13 cellular contexts compared by ENCODE assay signal in the genomic region with DNA sequence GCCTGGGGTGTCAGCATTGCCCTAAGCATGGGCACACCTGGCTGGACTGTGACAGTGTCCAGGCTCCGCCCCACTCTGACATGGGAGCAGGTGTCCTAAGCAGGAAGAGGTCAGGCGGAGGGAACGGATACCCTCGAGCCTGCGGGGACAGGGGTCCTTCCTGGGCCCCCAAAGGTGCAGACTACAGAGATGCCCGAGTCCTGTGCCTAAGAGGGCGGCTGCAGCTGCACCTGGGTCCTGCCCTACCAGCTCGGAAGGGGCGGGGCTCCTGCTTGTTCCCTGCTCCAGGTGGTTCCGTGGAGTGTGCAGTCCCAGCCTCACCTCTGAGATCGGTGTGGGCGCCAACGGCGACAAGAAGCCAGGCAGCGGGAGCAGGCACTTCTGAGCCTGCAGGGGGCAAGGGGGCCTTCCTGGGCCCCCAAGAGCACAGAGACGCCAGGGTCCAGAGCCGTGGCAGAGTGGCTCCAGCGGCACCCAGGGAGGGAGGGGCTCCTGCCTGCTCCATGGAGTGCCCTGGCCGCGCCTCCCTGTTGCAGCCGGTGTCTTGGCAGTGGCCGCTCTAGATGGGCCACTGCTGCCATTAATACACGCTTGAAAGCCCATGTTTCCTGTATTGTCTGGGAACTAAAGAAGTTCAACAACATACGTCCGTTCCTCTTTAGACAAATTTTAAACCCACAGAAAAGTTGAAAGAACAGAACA.
A peak's percentile ranks its signal among the peaks of the same experiment; 100 is the strongest.
DNase-seq lines count a peak whose midpoint lies in the region; ATAC-seq and TF ChIP-seq lines count a peak whose summit lies in the region.
"Had no signal": no experiment of that assay in that cellular context is flagged by ENCODE, and none has a peak within 500 bp of the region (broad histone marks: within the 10 kb centered on the region; RNA-seq: fewer than 3 reads in every experiment).

No MANE protein-coding gene starts in this region.

- H3K36me3 Mint-ChIP-seq in Caco-2 (ENCODE audit: insufficient read depth, unreplicated experiment), result no peaks in the 10 kb centered on the region
- no peaks in the 10 kb centered on the region for H3K36me3 Mint-ChIP-seq in activated T-cell treated with anti-CD3 and anti-CD28 coated beads, Interleukin-2, amount 50 U/mL, for 4 hours (ENCODE audit: insufficient read depth)

- POLR2A ChIA-PET in Caco-2 (lab: Charles Lee), result no interaction called here

- H3K36me3 ChIP-seq in Caco-2 (ENCODE audit: control insufficient read depth, insufficient read depth, low read length), result no peaks in the 10 kb centered on the region
- no peaks in the 10 kb centered on the region for H3K36me3 ChIP-seq in colonic mucosa
- no peaks in the 10 kb centered on the region for H3K36me3 ChIP-seq in mucosa of stomach (ENCODE audit: control insufficient read depth, insufficient read depth, low read length)

- intact Hi-C loops in Caco-2 (cut with micrococcal nuclease; ENCODE audit: unreplicated experiment), result no loop called here
- intact Hi-C loops in colonic mucosa (cut with DNase I), result no loop called here

- BruUV-seq in Caco-2 (replicated peaks; lab: Mats Ljungman, UMichigan), result no TSS peak

- peak overlapping the region; percentile 60 for H3K4me3 Mint-ChIP-seq in Caco-2 (ENCODE audit: unreplicated experiment)
- H3K4me3 Mint-ChIP-seq in activated T-cell treated with anti-CD3 and anti-CD28 coated beads, Interleukin-2, amount 50 U/mL, for 4 hours, result no peak overlapping the region
- H3K4me3 Mint-ChIP-seq: activated CD4-positive, alpha-beta T cell treated with anti-CD3 and anti-CD28 coated beads, Interleukin-2, amount 10 ng/mL, durations not matched to agents 24 days and 14 days; CD4-positive, alpha-beta T cell had no signal

- H3K4me3 ChIP-seq in Caco-2 (ENCODE audit: low read depth, low read length) (peak overlapping the region; percentile 27), colonic mucosa (peak overlapping the region; percentile 30), mucosa of stomach (ENCODE audit: low read length) (peak overlapping the region; percentile 26)

- H3K9me3 ChIP-seq in Caco-2 (no peaks in the 10 kb centered on the region), colonic mucosa (no peaks in the 10 kb centered on the region), mucosa of stomach (ENCODE audit: control insufficient read depth, low read length) (no peaks in the 10 kb centered on the region)
- H3K9me3 ChIP-seq: SK-N-SH had no signal

- ATAC-seq in activated T-cell treated with anti-CD3 and anti-CD28 coated beads, Interleukin-2, amount 50 U/mL, for 4 hours, result no peak
- no peak for ATAC-seq in HG03025 (IDR thresholded peaks at IDR 0.05; ENCODE audit: low FRiP score, unreplicated experiment)

- no peak overlapping the region for H3K27ac Mint-ChIP-seq in Caco-2 (ENCODE audit: unreplicated experiment)
- H3K27ac Mint-ChIP-seq: activated CD4-positive, alpha-beta T cell treated with anti-CD3 and anti-CD28 coated beads, Interleukin-2, amount 10 ng/mL, durations not matched to agents 24 days and 14 days; CD4-positive, alpha-beta T cell had no signal

- TF ChIP-seq CTCF in Caco-2 (IDR thresholded peaks at IDR 0.05; ENCODE audit: insufficient read depth in 1 of 2, low read depth in 1 of 2, low read length in 1 of 2, severe bottlenecking in 1 of 2, unreplicated experiment in 1 of 2) (no peak), colonic mucosa (IDR thresholded peaks at IDR 0.05) (no peak)

- no peaks in the 10 kb centered on the region for H3K4me1 Mint-ChIP-seq in Caco-2 (ENCODE audit: low read depth, unreplicated experiment)
- H3K4me1 Mint-ChIP-seq in activated T-cell treated with anti-CD3 and anti-CD28 coated beads, Interleukin-2, amount 50 U/mL, for 4 hours (ENCODE audit: low read depth), result no peaks in the 10 kb centered on the region
- H3K4me1 Mint-ChIP-seq: activated CD4-positive, alpha-beta T cell treated with anti-CD3 and anti-CD28 coated beads, Interleukin-2, amount 10 ng/mL, durations not matched to agents 24 days and 14 days had no signal

- peaks cover 7% of the 10 kb centered on the region for H3K27me3 Mint-ChIP-seq in Caco-2 (ENCODE audit: insufficient read depth, unreplicated experiment)
- H3K27me3 Mint-ChIP-seq in activated T-cell treated with anti-CD3 and anti-CD28 coated beads, Interleukin-2, amount 50 U/mL, for 4 hours (ENCODE audit: low read depth), result no peaks in the 10 kb centered on the region
- H3K27me3 Mint-ChIP-seq: activated CD4-positive, alpha-beta T cell treated with anti-CD3 and anti-CD28 coated beads, Interleukin-2, amount 10 ng/mL, durations not matched to agents 24 days and 14 days; CD4-positive, alpha-beta T cell had no signal

- no peaks in the 10 kb centered on the region for H3K9me3 Mint-ChIP-seq in Caco-2 (ENCODE audit: unreplicated experiment)
- H3K9me3 Mint-ChIP-seq in activated T-cell treated with anti-CD3 and anti-CD28 coated beads, Interleukin-2, amount 50 U/mL, for 4 hours, result peaks cover 6% of the 10 kb centered on the region
- H3K9me3 Mint-ChIP-seq: activated CD4-positive, alpha-beta T cell treated with anti-CD3 and anti-CD28 coated beads, Interleukin-2, amount 10 ng/mL, durations not matched to agents 24 days and 14 days had no signal

- H3K9ac ChIP-seq in colonic mucosa (ENCODE audit: low read depth in 2 of 2, low read length in 2 of 2) (no peak overlapping the region), mucosa of stomach (ENCODE audit: low read length) (peak overlapping the region; percentile 30)
- H3K9ac ChIP-seq: SK-N-SH had no signal

- no peak overlapping the region for H3K27ac ChIP-seq in colonic mucosa

- H3K4me1 ChIP-seq in Caco-2 (no peaks in the 10 kb centered on the region), colonic mucosa (no peaks in the 10 kb centered on the region), mucosa of stomach (ENCODE audit: control insufficient read depth, insufficient read depth, low read length) (peaks cover 12% of the 10 kb centered on the region)

- H3K27me3 ChIP-seq in Caco-2 (replicated peaks; ENCODE audit: control insufficient read depth, insufficient read depth, low read length) (no peaks in the 10 kb centered on the region), colonic mucosa (no peaks in the 10 kb centered on the region), mucosa of stomach (ENCODE audit: control insufficient read depth, insufficient read depth, low read length) (peaks cover 5% of the 10 kb centered on the region)

- CTCF ChIA-PET in Caco-2 (lab: Charles Lee), result no interaction called here

- DNase-seq in Caco-2 (peak; percentile 21 to 40), NCI-H146 treated with DMSO at 0.1 percent for 48 hours (lab: John Stamatoyannopoulos, UW; ENCODE audit: unreplicated experiment) (peak; percentile 94), colonic mucosa (peak; percentile 36), C1 segment of cervical spinal cord (lab: John Stamatoyannopoulos, UW) (no peak)
- DNase-seq in activated T-cell treated with anti-CD3 and anti-CD28 coated beads, Interleukin-2, amount 50 U/mL, for 4 hours, result no peak
- DNase-seq in central memory CD4-positive, alpha-beta T cell, result no peak
- DNase-seq: activated CD4-positive, alpha-beta T cell treated with anti-CD3 and anti-CD28 coated beads, Interleukin-2, amount 10 ng/mL, durations not matched to agents 24 days and 14 days; activated naive CD4-positive, alpha-beta T cell; CD4-positive, alpha-beta T cell; dermis blood vessel endothelial cell; SK-N-SH had no signal

Comparison
In these comparisons a context has a peak if more than half of its experiments do, and no peak if none do; other contexts are left out.
1. DNase-seq: peak in Caco-2 (2 of 2), NCI-H146 treated with DMSO at 0.1 percent for 48 hours (single experiment) and colonic mucosa (single experiment); none in activated T-cell treated with anti-CD3 and anti-CD28 coated beads, Interleukin-2, amount 50 U/mL, for 4 hours (single experiment), C1 segment of cervical spinal cord (0 of 14) and central memory CD4-positive, alpha-beta T cell (single experiment).
2. Peak in every context shown above with its lines, with median percentiles within 50 percentile points of each other: H3K4me3 ChIP-seq.